In the genomic region with DNA sequence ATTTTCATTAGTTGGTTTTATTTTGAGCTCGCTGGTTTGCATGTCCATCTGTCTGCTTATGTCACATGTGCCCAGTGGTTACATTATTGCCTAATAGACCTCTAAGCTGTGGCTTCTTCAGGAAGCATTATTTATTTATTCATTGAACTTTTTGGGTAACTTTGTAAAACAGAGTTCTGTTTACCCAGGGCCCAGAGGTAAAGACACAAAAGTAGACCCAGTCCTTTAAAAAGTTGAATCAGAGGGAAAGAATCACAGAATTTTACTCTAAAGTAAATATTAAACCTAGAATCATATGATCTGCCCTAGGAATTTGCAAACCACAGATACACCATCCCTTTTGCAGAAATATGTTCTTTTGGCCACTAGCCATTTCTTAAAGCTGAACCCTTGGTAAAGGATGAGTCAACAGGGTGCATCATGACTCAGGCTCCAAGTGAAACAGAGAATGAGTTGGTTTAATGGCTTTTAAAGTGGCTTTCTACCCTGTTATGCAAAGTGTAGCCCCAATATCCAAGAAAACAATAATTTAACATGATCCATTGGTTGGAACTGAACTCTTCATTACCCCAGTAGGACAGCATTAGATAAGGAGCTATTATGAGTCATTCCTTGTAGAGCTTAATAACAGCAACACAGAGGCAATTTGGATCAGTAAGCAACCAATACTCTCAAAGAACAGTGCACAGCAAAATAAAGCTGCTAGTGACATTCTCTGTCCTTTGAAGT, we compare ENCODE assay signal across 9 cellular contexts.
DNase-seq lines count a peak whose midpoint lies in the region; ATAC-seq and TF ChIP-seq lines count a peak whose summit lies in the region.
"Had no signal": no experiment of that assay in that cellular context is flagged by ENCODE, and none has a peak within 500 bp of the region (broad histone marks: within the 10 kb centered on the region; RNA-seq: fewer than 3 reads in every experiment).

No MANE protein-coding gene starts in this region.

- no peak overlapping the region for H2AFZ ChIP-seq in osteoblast (ENCODE audit: low read length)

- H3K4me3 Mint-ChIP-seq in progenitor cell of endocrine pancreas (ENCODE audit: low read depth) = no peak overlapping the region
- H3K4me3 Mint-ChIP-seq: activated B cell treated with CpG ODN at 0.5 μM for 24 hours had no signal

- no peaks in the 10 kb centered on the region for H4K20me1 ChIP-seq in osteoblast (ENCODE audit: insufficient read depth, low read length)

- H3K27me3 ChIP-seq in adipocyte (replicated peaks; ENCODE audit: control insufficient read depth, insufficient read depth, low read length) (no peaks in the 10 kb centered on the region), osteoblast (ENCODE audit: insufficient read depth, low read length) (no peaks in the 10 kb centered on the region)

- H3K9me3 ChIP-seq in adipocyte (ENCODE audit: control insufficient read depth, low read length) (no peaks in the 10 kb centered on the region), osteoblast (ENCODE audit: low read depth, low read length) (no peaks in the 10 kb centered on the region)

- H3K4me3 ChIP-seq in adipocyte (ENCODE audit: low read length) (peak overlapping the region; percentile 14), osteoblast (ENCODE audit: insufficient read depth, low read length) (no peak overlapping the region)

- ATAC-seq in GM18502 (IDR thresholded peaks at IDR 0.05; ENCODE audit: poor library complexity, unreplicated experiment) = peak; percentile 82
- ATAC-seq in HG03460 (IDR thresholded peaks at IDR 0.05; ENCODE audit: unreplicated experiment) = peak; percentile 86

- no peaks in the 10 kb centered on the region for H3K36me3 Mint-ChIP-seq in progenitor cell of endocrine pancreas (ENCODE audit: insufficient read depth)

- H3K27ac ChIP-seq in osteoblast (ENCODE audit: low read depth, low read length) = no peak overlapping the region

- TF ChIP-seq CTCF in osteoblast (IDR thresholded peaks at IDR 0.05; ENCODE audit: extremely low read depth, low read depth, low read length) (no peak), progenitor cell of endocrine pancreas (IDR thresholded peaks at IDR 0.05; ENCODE audit: unreplicated experiment) (no peak)

- H3K4me1 ChIP-seq in adipocyte (ENCODE audit: control insufficient read depth, insufficient read depth, low read length) (peaks cover 22% of the 10 kb centered on the region), osteoblast (ENCODE audit: insufficient read depth, low read length) (peaks cover 6% of the 10 kb centered on the region)

- H3K79me2 ChIP-seq in osteoblast (ENCODE audit: insufficient read depth, low read length) = no peaks in the 10 kb centered on the region

- DNase-seq in adipocyte (ENCODE audit: low read depth) = peak; percentile 53
- peak; percentile 55 for DNase-seq in osteoblast (ENCODE audit: insufficient read length, low spot score, missing footprints)
- DNase-seq in germinal center (ENCODE audit: low spot score) = no peak
- DNase-seq in progenitor cell of endocrine pancreas (ENCODE audit: low spot score, unreplicated experiment) = no peak
- no peak for DNase-seq in globus pallidus (ENCODE audit: low spot score)
- DNase-seq in NCI-H146 (lab: John Stamatoyannopoulos, UW) = no peak
- DNase-seq: activated B cell treated with CpG ODN at 0.5 μM for 24 hours had no signal

- H3K27me3 Mint-ChIP-seq in progenitor cell of endocrine pancreas = peaks cover 2% of the 10 kb centered on the region
- H3K27me3 Mint-ChIP-seq: activated B cell treated with CpG ODN at 0.5 μM for 24 hours had no signal

- no peak overlapping the region for H3K27ac Mint-ChIP-seq in progenitor cell of endocrine pancreas
- H3K27ac Mint-ChIP-seq: activated B cell treated with CpG ODN at 0.5 μM for 24 hours had no signal

- H3K4me1 Mint-ChIP-seq in progenitor cell of endocrine pancreas (ENCODE audit: low read depth) = no peaks in the 10 kb centered on the region
- H3K4me1 Mint-ChIP-seq: activated B cell treated with CpG ODN at 0.5 μM for 24 hours had no signal

- H3K9ac ChIP-seq in adipocyte (ENCODE audit: low read length) = no peak overlapping the region

- H3K4me2 ChIP-seq in osteoblast (ENCODE audit: insufficient read depth, low read length) = peak overlapping the region; percentile 6

- H3K9me3 Mint-ChIP-seq in progenitor cell of endocrine pancreas (ENCODE audit: low read depth) = no peaks in the 10 kb centered on the region
- H3K9me3 Mint-ChIP-seq: activated B cell treated with CpG ODN at 0.5 μM for 24 hours had no signal

- H3K36me3 ChIP-seq in adipocyte (ENCODE audit: control insufficient read depth, insufficient read depth, low read length, severe bottlenecking) (no peaks in the 10 kb centered on the region), osteoblast (ENCODE audit: insufficient read depth, low read length) (no peaks in the 10 kb centered on the region)

Comparison
In these comparisons a context has a peak if more than half of its experiments do, and no peak if none do; other contexts are left out.
1. DNase-seq: peak in adipocyte (single experiment) and osteoblast (single experiment); none in germinal center (single experiment), progenitor cell of endocrine pancreas (single experiment), globus pallidus (single experiment) and NCI-H146 (single experiment).